In the genomic region with DNA sequence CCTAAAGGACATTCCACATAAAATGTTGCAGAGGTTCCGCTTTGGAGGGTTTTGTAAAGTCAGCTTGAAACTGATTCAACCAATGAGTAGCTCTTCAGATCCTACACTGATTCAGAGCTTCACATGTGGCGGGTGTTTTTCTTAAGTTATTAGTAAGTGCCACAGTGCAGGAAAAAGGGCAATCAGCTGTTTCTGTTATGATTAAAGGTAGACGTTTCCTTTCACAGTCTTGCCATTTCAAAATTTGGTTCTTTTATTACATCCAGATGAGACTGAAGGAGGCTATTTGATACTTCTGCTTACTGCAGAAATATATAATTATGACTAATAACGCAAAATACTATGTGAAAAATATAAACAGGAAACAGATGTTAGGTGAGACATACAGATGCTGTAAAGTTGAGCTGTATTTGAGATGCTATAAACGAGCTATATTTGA, we compare ENCODE assay signal across 10 cellular contexts.
A peak's percentile ranks its signal among the peaks of the same experiment; 100 is the strongest.
DNase-seq lines count a peak whose midpoint lies in the region; ATAC-seq lines count a peak whose summit lies in the region.
"Had no signal": no experiment of that assay in that cellular context is flagged by ENCODE, and none has a peak within 500 bp of the region (broad histone marks: within the 10 kb centered on the region; RNA-seq: fewer than 3 reads in every experiment).

No MANE protein-coding gene starts in this region.

- peak; percentile 97 for ATAC-seq in HG02610 (IDR thresholded peaks at IDR 0.05; ENCODE audit: unreplicated experiment)
- ATAC-seq in stimulated activated effector memory CD8-positive, alpha-beta T cell treated with anti-CD3 and anti-CD28 coated beads, Interleukin-12 subunit alpha, Interleukin-12 subunit beta, amount 100 ng/mL, for 72 hours = peak; percentile 99

- H3K9me3 Mint-ChIP-seq in activated CD4-positive, alpha-beta memory T cell treated with anti-CD3 and anti-CD28 coated beads for 36 hours = no peaks in the 10 kb centered on the region
- peaks cover 4% of the 10 kb centered on the region for H3K9me3 Mint-ChIP-seq in activated CD4-positive, alpha-beta memory T cell treated with anti-CD3 and anti-CD28 coated beads, Interleukin-2, amount 10 ng/mL, durations not matched to agents 7 days and 5 days
- H3K9me3 Mint-ChIP-seq in stimulated activated effector memory CD8-positive, alpha-beta T cell treated with anti-CD3 and anti-CD28 coated beads, Interleukin-12 subunit alpha, Interleukin-12 subunit beta, amount 100 ng/mL, for 72 hours = no peaks in the 10 kb centered on the region

- H3K9me3 ChIP-seq in MG63 = no peaks in the 10 kb centered on the region

- POLR2A ChIA-PET in activated CD4-positive, alpha-beta memory T cell treated with anti-CD3 and anti-CD28 coated beads for 36 hours (lab: Charles Lee) = interaction anchor here (1.4 kb wide), 1 partner anchor 58 kb away, joined by 5 read pairs; no protein-coding TSS in a partner anchor
- POLR2A ChIA-PET in activated CD4-positive, alpha-beta memory T cell treated with anti-CD3 and anti-CD28 coated beads, Interleukin-2, amount 10 ng/mL, durations not matched to agents 7 days and 5 days (lab: Charles Lee) = no interaction called here

- H3K36me3 Mint-ChIP-seq in activated CD4-positive, alpha-beta memory T cell treated with anti-CD3 and anti-CD28 coated beads for 36 hours = peaks cover 14% of the 10 kb centered on the region
- H3K36me3 Mint-ChIP-seq in activated CD4-positive, alpha-beta memory T cell treated with anti-CD3 and anti-CD28 coated beads, Interleukin-2, amount 10 ng/mL, durations not matched to agents 7 days and 5 days (ENCODE audit: low read depth) = no peaks in the 10 kb centered on the region
- peaks cover 6% of the 10 kb centered on the region for H3K36me3 Mint-ChIP-seq in stimulated activated effector memory CD8-positive, alpha-beta T cell treated with anti-CD3 and anti-CD28 coated beads, Interleukin-12 subunit alpha, Interleukin-12 subunit beta, amount 100 ng/mL, for 72 hours

- intact Hi-C loops in activated CD4-positive, alpha-beta memory T cell treated with anti-CD3 and anti-CD28 coated beads for 36 hours (cut with micrococcal nuclease) = loop anchor here (1.0 to 2.0 kb wide), 3 partner anchors 58 to 460 kb away; no protein-coding TSS in a partner anchor

- H3K36me3 ChIP-seq in MG63 = no peaks in the 10 kb centered on the region

- H3K4me3 Mint-ChIP-seq in activated CD4-positive, alpha-beta memory T cell treated with anti-CD3 and anti-CD28 coated beads for 36 hours = no peak overlapping the region
- no peak overlapping the region for H3K4me3 Mint-ChIP-seq in activated CD4-positive, alpha-beta memory T cell treated with anti-CD3 and anti-CD28 coated beads, Interleukin-2, amount 10 ng/mL, durations not matched to agents 7 days and 5 days
- H3K4me3 Mint-ChIP-seq in stimulated activated effector memory CD8-positive, alpha-beta T cell treated with anti-CD3 and anti-CD28 coated beads, Interleukin-12 subunit alpha, Interleukin-12 subunit beta, amount 100 ng/mL, for 72 hours = no peak overlapping the region

- H3K27me3 Mint-ChIP-seq in activated CD4-positive, alpha-beta memory T cell treated with anti-CD3 and anti-CD28 coated beads for 36 hours = no peaks in the 10 kb centered on the region
- H3K27me3 Mint-ChIP-seq in activated CD4-positive, alpha-beta memory T cell treated with anti-CD3 and anti-CD28 coated beads, Interleukin-2, amount 10 ng/mL, durations not matched to agents 7 days and 5 days = no peaks in the 10 kb centered on the region

- no peaks in the 10 kb centered on the region for H3K27me3 ChIP-seq in MG63

- H3K4me3 ChIP-seq in MG63 = no peak overlapping the region

- H3K4me1 Mint-ChIP-seq in activated CD4-positive, alpha-beta memory T cell treated with anti-CD3 and anti-CD28 coated beads for 36 hours (ENCODE audit: low read depth) = peaks cover 12% of the 10 kb centered on the region
- H3K4me1 Mint-ChIP-seq in activated CD4-positive, alpha-beta memory T cell treated with anti-CD3 and anti-CD28 coated beads, Interleukin-2, amount 10 ng/mL, durations not matched to agents 7 days and 5 days = peaks cover 9% of the 10 kb centered on the region
- H3K4me1 Mint-ChIP-seq in stimulated activated effector memory CD8-positive, alpha-beta T cell treated with anti-CD3 and anti-CD28 coated beads, Interleukin-12 subunit alpha, Interleukin-12 subunit beta, amount 100 ng/mL, for 72 hours = peaks cover 15% of the 10 kb centered on the region

- DNase-seq in activated CD4-positive, alpha-beta memory T cell treated with anti-CD3 and anti-CD28 coated beads for 36 hours = peak; percentile 15
- no peak for DNase-seq in activated CD4-positive, alpha-beta memory T cell treated with anti-CD3 and anti-CD28 coated beads, Interleukin-2, amount 10 ng/mL, durations not matched to agents 7 days and 5 days
- DNase-seq in NCI-H2227 (lab: John Stamatoyannopoulos, UW; ENCODE audit: unreplicated experiment) = peak; percentile 38
- peak in 1 of 2 donors; percentile 55 for DNase-seq in stimulated activated effector memory CD8-positive, alpha-beta T cell treated with anti-CD3 and anti-CD28 coated beads, Interleukin-12 subunit alpha, Interleukin-12 subunit beta, amount 100 ng/mL, for 72 hours (ENCODE audit: low spot score in 2 of 2)
- DNase-seq in stimulated activated naive CD4-positive, alpha-beta T cell (lab: John Stamatoyannopoulos, UW) = no peak
- DNase-seq in MG63 = no peak
- DNase-seq in CD1c-positive myeloid dendritic cell (ENCODE audit: extremely low spot score) = no peak
- DNase-seq: activated gamma-delta T cell treated with Interleukin-2 at 50 U/mL for 16 hours, SHP77 had no signal

- CTCF ChIA-PET in activated CD4-positive, alpha-beta memory T cell treated with anti-CD3 and anti-CD28 coated beads for 36 hours (lab: Charles Lee) = interaction anchor here (1.1 kb wide), 1 partner anchor 413 kb away, joined by 3 read pairs; no protein-coding TSS in a partner anchor
- CTCF ChIA-PET in activated CD4-positive, alpha-beta memory T cell treated with anti-CD3 and anti-CD28 coated beads, Interleukin-2, amount 10 ng/mL, durations not matched to agents 7 days and 5 days (lab: Charles Lee) = no interaction called here

- no peak overlapping the region for H3K27ac Mint-ChIP-seq in activated CD4-positive, alpha-beta memory T cell treated with anti-CD3 and anti-CD28 coated beads for 36 hours
- no peak overlapping the region for H3K27ac Mint-ChIP-seq in activated CD4-positive, alpha-beta memory T cell treated with anti-CD3 and anti-CD28 coated beads, Interleukin-2, amount 10 ng/mL, durations not matched to agents 7 days and 5 days
- H3K27ac Mint-ChIP-seq in stimulated activated effector memory CD8-positive, alpha-beta T cell treated with anti-CD3 and anti-CD28 coated beads, Interleukin-12 subunit alpha, Interleukin-12 subunit beta, amount 100 ng/mL, for 72 hours = no peak overlapping the region

Comparison
In these comparisons a context has a peak if more than half of its experiments do, and no peak if none do; other contexts are left out.
1. DNase-seq: peak in activated CD4-positive, alpha-beta memory T cell treated with anti-CD3 and anti-CD28 coated beads for 36 hours (single experiment) and NCI-H2227 (single experiment); none in activated CD4-positive, alpha-beta memory T cell treated with anti-CD3 and anti-CD28 coated beads, Interleukin-2, amount 10 ng/mL, durations not matched to agents 7 days and 5 days (single experiment), stimulated activated naive CD4-positive, alpha-beta T cell (0 of 6), MG63 (single experiment) and CD1c-positive myeloid dendritic cell (single experiment).